ENCODE assay signal across 8 cellular contexts in genomic region chr22:30947821-30948454, GRCh38. TPM values are rescaled to one million over a fixed set of nuclear protein-coding genes. Genes with fewer than 3 reads are reported as not detected.
DNase-seq lines count a peak whose midpoint lies in the region; ATAC-seq, FAIRE-seq and TF ChIP-seq lines count a peak whose summit lies in the region.

No MANE protein-coding gene starts in this region.

- intact Hi-C loops in left ventricle myocardium superior (cut with micrococcal nuclease), result loop anchor here (5.0 kb wide), 2 partner anchors 134 to 199 kb away; partner anchors contain the start of gene SMTN
- intact Hi-C loops in lower leg skin (cut with DNase I; ENCODE audit: low total_unique reads), result loop anchor here (5.0 kb wide), 1 partner anchor 139 kb away; no protein-coding TSS in a partner anchor
- intact Hi-C loops in activated T-helper 1 cell treated with anti-CD3 and anti-CD28 coated beads, Interleukin-12 subunit alpha, Interleukin-12 subunit beta, Interleukin-2, Interleukin-4 antibody, amounts not matched to agents 30 ng/mL and 10 ng/mL and 1 ng/mL, durations not matched to agents 14 hours and 24 hours and 36 hours (cut with micrococcal nuclease), result loop anchor here (2.0 to 5.0 kb wide), 2 partner anchors 137 to 284 kb away; no protein-coding TSS in a partner anchor

- H3K4me3 ChIP-seq in lower leg skin (ENCODE audit: low read depth, poor library complexity, severe bottlenecking), result no peak overlapping the region

- no peak for TF ChIP-seq CTCF in lower leg skin (IDR thresholded peaks at IDR 0.05)

- DNase-seq in COR-L47 (lab: John Stamatoyannopoulos, UW) (peak; percentile 13), HTR-8/SVneo (ENCODE audit: insufficient read length, low spot score) (peak; percentile 5), amniotic epithelial cell (ENCODE audit: low read depth) (peak; percentile 62), left ventricle myocardium superior (no peak), smooth muscle cell of the brain vasculature (ENCODE audit: low read depth, low spot score) (peak; percentile 15), occipital lobe (lab: John Stamatoyannopoulos, UW) (no peak), lower leg skin (ENCODE audit: low spot score in 2 of 2) (no peak)
- no peak for DNase-seq in activated T-helper 1 cell treated with anti-CD3 and anti-CD28 coated beads, Interleukin-12 subunit alpha, Interleukin-12 subunit beta, Interleukin-2, Interleukin-4 antibody, amounts not matched to agents 30 ng/mL and 10 ng/mL and 1 ng/mL, durations not matched to agents 14 hours and 24 hours and 36 hours (ENCODE audit: low spot score)

- no peaks in the 10 kb centered on the region for H3K27me3 Mint-ChIP-seq in activated T-helper 1 cell treated with anti-CD3 and anti-CD28 coated beads, Interleukin-12 subunit alpha, Interleukin-12 subunit beta, Interleukin-2, Interleukin-4 antibody, amounts not matched to agents 30 ng/mL and 10 ng/mL and 1 ng/mL, durations not matched to agents 14 hours and 24 hours and 36 hours (ENCODE audit: insufficient read depth)

- no peaks in the 10 kb centered on the region for H3K9me3 Mint-ChIP-seq in activated T-helper 1 cell treated with anti-CD3 and anti-CD28 coated beads, Interleukin-12 subunit alpha, Interleukin-12 subunit beta, Interleukin-2, Interleukin-4 antibody, amounts not matched to agents 30 ng/mL and 10 ng/mL and 1 ng/mL, durations not matched to agents 14 hours and 24 hours and 36 hours

- no peak for FAIRE-seq in HTR-8/SVneo (lab: Jason Lieb, UNC)

- no peak for TF ChIP-seq POLR2A in lower leg skin (IDR thresholded peaks at IDR 0.05)

- WGBS in lower leg skin, 2 donors, result 9 to 10% methylated on average over 2 of the region's 2 CpGs

- peak; percentile 74 for ATAC-seq in left ventricle myocardium superior

- H3K4me3 Mint-ChIP-seq in activated T-helper 1 cell treated with anti-CD3 and anti-CD28 coated beads, Interleukin-12 subunit alpha, Interleukin-12 subunit beta, Interleukin-2, Interleukin-4 antibody, amounts not matched to agents 30 ng/mL and 10 ng/mL and 1 ng/mL, durations not matched to agents 14 hours and 24 hours and 36 hours, result no peak overlapping the region

- peaks cover 39% of the 10 kb centered on the region for H3K4me1 Mint-ChIP-seq in activated T-helper 1 cell treated with anti-CD3 and anti-CD28 coated beads, Interleukin-12 subunit alpha, Interleukin-12 subunit beta, Interleukin-2, Interleukin-4 antibody, amounts not matched to agents 30 ng/mL and 10 ng/mL and 1 ng/mL, durations not matched to agents 14 hours and 24 hours and 36 hours (ENCODE audit: low read depth)

- no peak overlapping the region for H3K27ac Mint-ChIP-seq in activated T-helper 1 cell treated with anti-CD3 and anti-CD28 coated beads, Interleukin-12 subunit alpha, Interleukin-12 subunit beta, Interleukin-2, Interleukin-4 antibody, amounts not matched to agents 30 ng/mL and 10 ng/mL and 1 ng/mL, durations not matched to agents 14 hours and 24 hours and 36 hours

- H3K36me3 Mint-ChIP-seq in activated T-helper 1 cell treated with anti-CD3 and anti-CD28 coated beads, Interleukin-12 subunit alpha, Interleukin-12 subunit beta, Interleukin-2, Interleukin-4 antibody, amounts not matched to agents 30 ng/mL and 10 ng/mL and 1 ng/mL, durations not matched to agents 14 hours and 24 hours and 36 hours (ENCODE audit: low read depth), result peaks cover 54% of the 10 kb centered on the region

RNA-seq across cellular contexts. Expression of gene MORC2, which starts 20.6 kb away (rescaled TPM):
- total RNA-seq in left ventricle myocardium superior, result 18.8 TPM
- total RNA-seq in occipital lobe, result 20.7 TPM
- total RNA-seq in lower leg skin, result 10 to 100 TPM; 16.2 to 34.7 (median 21.4) TPM
- total RNA-seq in activated T-helper 1 cell treated with anti-CD3 and anti-CD28 coated beads, Interleukin-12 subunit alpha, Interleukin-12 subunit beta, Interleukin-2, Interleukin-4 antibody, amounts not matched to agents 30 ng/mL and 10 ng/mL and 1 ng/mL, durations not matched to agents 14 hours and 24 hours and 36 hours, result 47.4 and 49.0 TPM in 2 replicates

RNA-seq across cellular contexts. Expression of gene TUG1, which starts 21.1 kb away (rescaled TPM):
- 32.7 TPM for total RNA-seq in left ventricle myocardium superior
- total RNA-seq in occipital lobe, result 85.2 TPM
- total RNA-seq in lower leg skin, result 10 to 100 TPM; 43.8 to 63.0 (median 50.9) TPM
- total RNA-seq in activated T-helper 1 cell treated with anti-CD3 and anti-CD28 coated beads, Interleukin-12 subunit alpha, Interleukin-12 subunit beta, Interleukin-2, Interleukin-4 antibody, amounts not matched to agents 30 ng/mL and 10 ng/mL and 1 ng/mL, durations not matched to agents 14 hours and 24 hours and 36 hours, result 68.0 and 71.3 TPM in 2 replicates

Comparison
In these comparisons a context has a peak if more than half of its experiments do, and no peak if none do; other contexts are left out.
1. DNase-seq: peak in COR-L47 (single experiment), HTR-8/SVneo (single experiment), amniotic epithelial cell (single experiment) and smooth muscle cell of the brain vasculature (single experiment); none in left ventricle myocardium superior (single experiment), occipital lobe (single experiment), lower leg skin (0 of 2) and activated T-helper 1 cell treated with anti-CD3 and anti-CD28 coated beads, Interleukin-12 subunit alpha, Interleukin-12 subunit beta, Interleukin-2, Interleukin-4 antibody, amounts not matched to agents 30 ng/mL and 10 ng/mL and 1 ng/mL, durations not matched to agents 14 hours and 24 hours and 36 hours (single experiment).